12 cellular contexts compared by ENCODE assay signal in the genomic region with DNA sequence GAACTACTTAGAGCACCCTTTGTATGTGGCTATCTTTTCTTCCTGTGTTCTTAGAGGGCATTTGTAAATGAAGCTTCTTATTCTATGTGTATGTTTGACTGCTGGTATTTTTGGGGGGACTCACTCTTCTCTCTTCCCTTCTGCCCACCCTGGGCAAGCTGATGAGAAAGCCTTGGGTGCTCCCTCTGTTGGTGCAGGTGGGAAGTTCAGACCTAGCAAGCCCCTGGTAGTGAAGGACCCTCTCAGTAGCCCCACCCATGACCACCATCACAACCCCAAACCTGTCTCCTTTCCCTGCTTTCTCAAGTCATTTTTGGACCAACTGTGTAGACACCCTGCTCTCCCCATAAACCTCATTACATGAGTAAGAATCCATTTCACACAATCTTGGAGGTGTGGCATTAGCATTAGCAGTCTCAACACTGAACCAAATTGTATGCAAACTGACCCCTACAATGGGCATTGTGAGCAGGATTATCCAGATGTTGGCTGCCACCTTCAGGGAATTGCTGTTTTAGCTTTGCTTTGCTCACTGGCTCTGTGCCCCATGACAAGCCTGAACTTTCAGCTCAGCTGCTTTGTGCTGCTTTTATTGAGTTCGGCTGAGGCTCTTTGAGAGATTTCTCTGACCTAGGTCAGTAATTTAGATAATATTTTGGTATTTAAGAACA. TPM values are rescaled to one million over a fixed set of nuclear protein-coding genes. Genes with fewer than 3 reads are reported as not detected.
A peak's percentile ranks its signal among the peaks of the same experiment; 100 is the strongest.
DNase-seq lines count a peak whose midpoint lies in the region; ATAC-seq and TF ChIP-seq lines count a peak whose summit lies in the region.
"Had no signal": no experiment of that assay in that cellular context is flagged by ENCODE, and none has a peak within 500 bp of the region (broad histone marks: within the 10 kb centered on the region; RNA-seq: fewer than 3 reads in every experiment).

No MANE protein-coding gene starts in this region.

- ATAC-seq in HG02588 (IDR thresholded peaks at IDR 0.05; ENCODE audit: unreplicated experiment) = peak; percentile 30
- ATAC-seq in upper lobe of right lung = no peak
- ATAC-seq in HG03025 (IDR thresholded peaks at IDR 0.05; ENCODE audit: low FRiP score, unreplicated experiment) = no peak
- ATAC-seq: left ventricle myocardium superior had no signal

- H3K27me3 ChIP-seq in adipocyte (replicated peaks; ENCODE audit: control insufficient read depth, insufficient read depth, low read length) (peaks cover 6% of the 10 kb centered on the region), upper lobe of right lung (peaks cover 4% of the 10 kb centered on the region)
- H3K27me3 ChIP-seq: SJSA1 had no signal

- TF ChIP-seq CTCF in GM13976 (IDR thresholded peaks at IDR 0.05; ENCODE audit: borderline replicate concordance, control extremely low read depth, extremely low read depth, insufficient read depth, missing control alignments) (peak; percentile 15), neural crest cell (conservative IDR thresholded peaks at IDR 0.05) (peak; percentile 33), upper lobe of right lung (IDR thresholded peaks at IDR 0.05) (no peak)

- H3K9me3 Mint-ChIP-seq in neural crest cell = no peaks in the 10 kb centered on the region
- H3K9me3 Mint-ChIP-seq: activated CD4-positive, alpha-beta memory T cell treated with anti-CD3 and anti-CD28 coated beads for 36 hours had no signal

- no peak overlapping the region for H3K27ac ChIP-seq in upper lobe of right lung
- H3K27ac ChIP-seq: sigmoid colon, SJSA1 had no signal

- H3K27ac Mint-ChIP-seq in neural crest cell (ENCODE audit: unreplicated experiment) = no peak overlapping the region
- H3K27ac Mint-ChIP-seq: activated CD4-positive, alpha-beta memory T cell treated with anti-CD3 and anti-CD28 coated beads for 36 hours had no signal

- peaks cover 15% of the 10 kb centered on the region for H3K27me3 Mint-ChIP-seq in neural crest cell (ENCODE audit: low read depth)

- H3K4me1 Mint-ChIP-seq in neural crest cell = no peaks in the 10 kb centered on the region

- no peaks in the 10 kb centered on the region for H3K4me1 ChIP-seq in adipocyte (ENCODE audit: control insufficient read depth, insufficient read depth, low read length)
- no peaks in the 10 kb centered on the region for H3K4me1 ChIP-seq in upper lobe of right lung
- H3K4me1 ChIP-seq: sigmoid colon had no signal

- H3K9me3 ChIP-seq in adipocyte (ENCODE audit: control insufficient read depth, low read length) = no peaks in the 10 kb centered on the region
- no peaks in the 10 kb centered on the region for H3K9me3 ChIP-seq in upper lobe of right lung
- H3K9me3 ChIP-seq: sigmoid colon, SJSA1 had no signal

- H3K36me3 ChIP-seq in adipocyte (ENCODE audit: control insufficient read depth, insufficient read depth, low read length, severe bottlenecking) = no peaks in the 10 kb centered on the region
- no peaks in the 10 kb centered on the region for H3K36me3 ChIP-seq in upper lobe of right lung
- H3K36me3 ChIP-seq: sigmoid colon, SJSA1 had no signal

- DNase-seq in GM13976 (ENCODE audit: low spot score) (no peak), adipocyte (ENCODE audit: low read depth) (peak; percentile 1), neural crest cell (ENCODE audit: low read depth, low spot score) (no peak), upper lobe of right lung (no peak), activated T-cell treated with anti-CD3 and anti-CD28 coated beads for 4 hours (no peak)
- DNase-seq: activated CD4-positive, alpha-beta memory T cell treated with anti-CD3 and anti-CD28 coated beads for 36 hours; left ventricle myocardium superior; NCI-H187; sigmoid colon had no signal

- no peaks in the 10 kb centered on the region for H3K36me3 Mint-ChIP-seq in neural crest cell (ENCODE audit: low read depth)
- H3K36me3 Mint-ChIP-seq: activated CD4-positive, alpha-beta memory T cell treated with anti-CD3 and anti-CD28 coated beads for 36 hours had no signal

- intact Hi-C loops in upper lobe of right lung (cut with DNase I) = no loop called here

- in situ Hi-C loops in GM13976 (cut with MboI; ENCODE audit: low sequenced_read_pairs, unreplicated experiment) = no loop called here

- H3K4me3 ChIP-seq in adipocyte (ENCODE audit: low read length) (no peak overlapping the region), upper lobe of right lung (no peak overlapping the region)
- H3K4me3 ChIP-seq: sigmoid colon, SJSA1 had no signal

- no peak overlapping the region for H3K9ac ChIP-seq in adipocyte (ENCODE audit: low read length)

- no peak overlapping the region for H3K4me3 Mint-ChIP-seq in neural crest cell
- H3K4me3 Mint-ChIP-seq: activated CD4-positive, alpha-beta memory T cell treated with anti-CD3 and anti-CD28 coated beads for 36 hours had no signal

RNA-seq across cellular contexts. Expression of a gene that starts 27.9 kb away (rescaled TPM):
- total RNA-seq in neural crest cell (0.19 and 0.27 TPM in 2 replicates), upper lobe of right lung (1.2 TPM)
- total RNA-seq: SJSA1 had no signal
